Comparison of ENCODE assay signal across 1 cellular context in the genomic region with DNA sequence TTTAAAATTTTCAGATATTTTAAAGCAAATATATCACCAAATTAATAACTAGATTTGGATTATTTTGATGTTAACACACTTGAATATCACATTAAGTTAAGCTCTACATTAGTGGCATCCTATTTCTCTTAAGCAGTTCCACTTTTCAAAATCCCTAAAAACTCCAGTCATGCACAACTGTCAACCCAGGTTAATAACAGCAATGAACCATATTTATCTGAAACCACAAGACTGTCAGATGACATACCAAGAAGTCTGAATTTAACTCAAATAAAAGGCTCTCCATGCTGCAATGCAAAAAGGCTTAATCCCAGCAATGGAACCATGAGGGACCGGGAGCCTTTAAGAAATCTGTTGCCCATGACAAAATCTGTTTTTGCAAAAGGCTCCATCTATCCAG.
TF ChIP-seq lines count a peak whose summit lies in the region.

No MANE protein-coding gene starts in this region.

TF ChIP-seq in SK-N-SH treated with all-trans-retinoic acid at 6 μM for 48 hours, 23 proteins besides CTCF, POLR2A, EP300 and RAD21 (continued from another document):
- TF ChIP-seq, protein P1, sequence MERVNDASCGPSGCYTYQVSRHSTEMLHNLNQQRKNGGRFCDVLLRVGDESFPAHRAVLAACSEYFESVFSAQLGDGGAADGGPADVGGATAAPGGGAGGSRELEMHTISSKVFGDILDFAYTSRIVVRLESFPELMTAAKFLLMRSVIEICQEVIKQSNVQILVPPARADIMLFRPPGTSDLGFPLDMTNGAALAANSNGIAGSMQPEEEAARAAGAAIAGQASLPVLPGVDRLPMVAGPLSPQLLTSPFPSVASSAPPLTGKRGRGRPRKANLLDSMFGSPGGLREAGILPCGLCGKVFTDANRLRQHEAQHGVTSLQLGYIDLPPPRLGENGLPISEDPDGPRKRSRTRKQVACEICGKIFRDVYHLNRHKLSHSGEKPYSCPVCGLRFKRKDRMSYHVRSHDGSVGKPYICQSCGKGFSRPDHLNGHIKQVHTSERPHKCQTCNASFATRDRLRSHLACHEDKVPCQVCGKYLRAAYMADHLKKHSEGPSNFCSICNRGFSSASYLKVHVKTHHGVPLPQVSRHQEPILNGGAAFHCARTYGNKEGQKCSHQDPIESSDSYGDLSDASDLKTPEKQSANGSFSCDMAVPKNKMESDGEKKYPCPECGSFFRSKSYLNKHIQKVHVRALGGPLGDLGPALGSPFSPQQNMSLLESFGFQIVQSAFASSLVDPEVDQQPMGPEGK (CRISPR knock-in tag; IDR thresholded peaks at IDR 0.05; ENCODE audit: borderline replicate concordance), result no peak
- TF ChIP-seq ISL1 (CRISPR knock-in tag; IDR thresholded peaks at IDR 0.05) (no peak), BACH2 (CRISPR knock-in tag; IDR thresholded peaks at IDR 0.05; ENCODE audit: borderline replicate concordance) (no peak)
